Comparison of ENCODE assay signal across 13 cellular contexts in genomic region chr4:11698846-11699590, GRCh38.
DNase-seq lines count a peak whose midpoint lies in the region; ATAC-seq, FAIRE-seq and TF ChIP-seq lines count a peak whose summit lies in the region.
"Had no signal": no experiment of that assay in that cellular context is flagged by ENCODE, and none has a peak within 500 bp of the region (broad histone marks: within the 10 kb centered on the region; RNA-seq: fewer than 3 reads in every experiment).

No MANE protein-coding gene starts in this region.

- peaks cover 26% of the 10 kb centered on the region for H3K4me1 Mint-ChIP-seq in astrocyte (ENCODE audit: low read depth, unreplicated experiment)
- H3K4me1 Mint-ChIP-seq: T-helper 17 cell had no signal

- no peak overlapping the region for H2AFZ ChIP-seq in astrocyte (ENCODE audit: low read depth, low read length)

- H3K4me3 ChIP-seq in astrocyte (ENCODE audit: insufficient read depth, low read depth, low read length) (no peak overlapping the region), esophagus muscularis mucosa (no peak overlapping the region)
- H3K4me3 ChIP-seq: skin epidermis, tibial nerve had no signal

- H3K27ac Mint-ChIP-seq in astrocyte (ENCODE audit: unreplicated experiment): peak overlapping the region; percentile 83
- H3K27ac Mint-ChIP-seq: T-helper 17 cell had no signal

- no peak for TF ChIP-seq POLR2A in esophagus muscularis mucosa (IDR thresholded peaks at IDR 0.05; ENCODE audit: low read depth)

- peak overlapping the region; percentile 35 for H3K4me2 ChIP-seq in astrocyte (ENCODE audit: low read length)

- H3K4me3 Mint-ChIP-seq in astrocyte (ENCODE audit: unreplicated experiment): no peak overlapping the region
- H3K4me3 Mint-ChIP-seq: T-helper 17 cell had no signal

- H3K9ac ChIP-seq in astrocyte (ENCODE audit: low read length): no peak overlapping the region

- H3K27me3 Mint-ChIP-seq in astrocyte (ENCODE audit: low read depth, unreplicated experiment): no peaks in the 10 kb centered on the region

- no peak for FAIRE-seq in astrocyte (lab: Jason Lieb, UNC)

- peak; percentile 32 for ATAC-seq in left ventricle myocardium superior
- ATAC-seq: T-helper 17 cell had no signal

- H3K27me3 ChIP-seq in astrocyte (ENCODE audit: insufficient read depth, low read length) (no peaks in the 10 kb centered on the region), esophagus muscularis mucosa (no peaks in the 10 kb centered on the region)
- H3K27me3 ChIP-seq: tibial nerve had no signal

- H3K36me3 Mint-ChIP-seq in astrocyte (ENCODE audit: low read depth, unreplicated experiment): no peaks in the 10 kb centered on the region

- DNase-seq in left ventricle myocardium superior (no peak), cardiac septum (ENCODE audit: low spot score) (no peak), astrocyte (ENCODE audit: low read depth) (peak; percentile 87), glomerular visceral epithelial cell (ENCODE audit: extremely low spot score) (peak; percentile 73), NCI-H82 (lab: John Stamatoyannopoulos, UW) (no peak), NCI-H187 (lab: John Stamatoyannopoulos, UW) (no peak), esophagus muscularis mucosa (ENCODE audit: extremely low spot score) (no peak), NCI-H524 treated with DMSO at 0.1 percent for 48 hours (lab: John Stamatoyannopoulos, UW) (no peak)
- DNase-seq: activated naive CD4-positive, alpha-beta T cell treated with anti-CD3 and anti-CD28 coated beads, Interleukin-2, amount 50 U/mL, for 16 hours; EL; T-helper 17 cell had no signal

- intact Hi-C loops in left ventricle myocardium superior (cut with micrococcal nuclease) (no loop called here), cardiac septum (cut with DNase I) (loop anchor here (10.0 kb wide), 1 partner anchor 194 kb away; no protein-coding TSS in a partner anchor), esophagus muscularis mucosa (cut with DNase I) (no loop called here)

- TF ChIP-seq EP300 in esophagus muscularis mucosa (IDR thresholded peaks at IDR 0.05): no peak

- H3K36me3 ChIP-seq in astrocyte (ENCODE audit: insufficient read depth, low read length) (no peaks in the 10 kb centered on the region), esophagus muscularis mucosa (no peaks in the 10 kb centered on the region)
- H3K36me3 ChIP-seq: tibial nerve had no signal

- H4K20me1 ChIP-seq in astrocyte (ENCODE audit: insufficient read depth, low read length): no peaks in the 10 kb centered on the region

- no peaks in the 10 kb centered on the region for H3K79me2 ChIP-seq in astrocyte (ENCODE audit: insufficient read depth, low read length)

- H3K4me1 ChIP-seq in astrocyte (ENCODE audit: insufficient read depth, low read length) (peaks cover 32% of the 10 kb centered on the region), esophagus muscularis mucosa (peaks cover 0 to 3% (median 0%) of the 10 kb centered on the region in 4 donors)
- H3K4me1 ChIP-seq: tibial nerve had no signal

- H3K9me3 Mint-ChIP-seq in astrocyte (ENCODE audit: unreplicated experiment): no peaks in the 10 kb centered on the region

- H3K27ac ChIP-seq in astrocyte (ENCODE audit: low read depth, low read length) (peak overlapping the region; percentile 22), esophagus muscularis mucosa (replicated peaks in 1 of 4) (no peak overlapping the region)
- H3K27ac ChIP-seq: tibial nerve had no signal

- no peak for TF ChIP-seq CTCF in astrocyte (IDR thresholded peaks at IDR 0.05; ENCODE audit: insufficient read depth, low read depth, low read length)
- no peak for TF ChIP-seq CTCF in esophagus muscularis mucosa (IDR thresholded peaks at IDR 0.05)

- H3K9me3 ChIP-seq in astrocyte (ENCODE audit: insufficient read depth, low read depth, low read length): no peaks in the 10 kb centered on the region
- peaks cover 0 to 3% (median 3%) of the 10 kb centered on the region in 4 donors for H3K9me3 ChIP-seq in esophagus muscularis mucosa

- WGBS in esophagus muscularis mucosa: 75% methylated on average over 5 of the region's 5 CpGs

Comparison
In these comparisons a context has a peak if more than half of its experiments do, and no peak if none do; other contexts are left out.
1. DNase-seq: peak in astrocyte (single experiment) and glomerular visceral epithelial cell (single experiment); none in left ventricle myocardium superior (single experiment), cardiac septum (single experiment), NCI-H82 (single experiment), NCI-H187 (0 of 2), esophagus muscularis mucosa (single experiment) and NCI-H524 treated with DMSO at 0.1 percent for 48 hours (single experiment).